Comparison of ENCODE assay signal across 12 cellular contexts in the genomic region with DNA sequence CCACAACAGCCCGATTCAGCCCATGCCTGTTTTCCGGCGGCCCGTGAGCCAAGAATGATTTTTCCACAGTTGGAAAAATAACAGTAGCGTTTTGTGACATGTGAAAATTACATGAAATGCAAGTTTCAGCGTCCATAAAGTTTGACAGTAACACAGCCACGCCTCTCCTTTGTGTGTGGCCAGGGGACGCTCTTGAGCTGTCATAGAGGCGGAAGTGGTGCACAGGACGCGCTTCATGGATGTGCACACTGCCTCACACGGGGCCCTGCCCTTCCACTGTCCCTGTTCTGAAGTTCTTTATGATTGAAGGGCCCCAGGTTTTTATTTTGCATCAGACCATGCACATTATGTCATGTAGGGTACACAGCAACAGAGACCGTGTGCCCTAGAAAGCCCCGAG. TPM values are rescaled to one million over a fixed set of nuclear protein-coding genes. Genes with fewer than 3 reads are reported as not detected.
A peak's percentile ranks its signal among the peaks of the same experiment; 100 is the strongest.
DNase-seq lines count a peak whose midpoint lies in the region; ATAC-seq and TF ChIP-seq lines count a peak whose summit lies in the region.
"Had no signal": no experiment of that assay in that cellular context is flagged by ENCODE, and none has a peak within 500 bp of the region (broad histone marks: within the 10 kb centered on the region; RNA-seq: fewer than 3 reads in every experiment).

No MANE protein-coding gene starts in this region.

- peak overlapping the region; percentile 59 for H3K4me2 ChIP-seq in OCI-LY3 (ENCODE audit: low read length)
- H3K4me2 ChIP-seq in mammary epithelial cell (ENCODE audit: insufficient read depth, low read depth, low read length), result no peak overlapping the region

- H3K79me2 ChIP-seq in OCI-LY3 (ENCODE audit: low read length) (no peaks in the 10 kb centered on the region), mammary epithelial cell (ENCODE audit: insufficient read depth, low read length) (no peaks in the 10 kb centered on the region)

- dilution Hi-C loops in mammary epithelial cell (cut with HindIII; ENCODE audit: low sequenced_read_pairs), result no loop called here

- intact Hi-C loops in left ventricle myocardium inferior (cut with micrococcal nuclease), result no loop called here
- intact Hi-C loops in mammary epithelial cell (cut with micrococcal nuclease), result no loop called here

- DNase-seq in cardiac muscle cell (ENCODE audit: low read depth in 1 of 2, low spot score in 1 of 2) (no peak), left ventricle myocardium inferior (no peak), mammary epithelial cell (no peak), kidney tubule cell (ENCODE audit: low spot score) (no peak)
- peak in 1 of 2 donors; percentile 17 for DNase-seq in central memory CD8-positive, alpha-beta T cell (ENCODE audit: low spot score in 2 of 2)
- DNase-seq in stimulated activated naive CD8-positive, alpha-beta T cell treated with anti-CD3 and anti-CD28 coated beads, Interleukin-15, amount 100 ng/mL, for 72 hours, result peak; percentile 9 to 28
- DNase-seq: DMS153 had no signal

- H3K27ac Mint-ChIP-seq in central memory CD8-positive, alpha-beta T cell (ENCODE audit: low read depth), result no peak overlapping the region
- no peak overlapping the region for H3K27ac Mint-ChIP-seq in stimulated activated naive CD8-positive, alpha-beta T cell treated with anti-CD3 and anti-CD28 coated beads, Interleukin-15, amount 100 ng/mL, for 72 hours

- peak; percentile 46 for ATAC-seq in central memory CD8-positive, alpha-beta T cell (replicated peaks; ENCODE audit: extremely low read depth, poor library complexity, severe bottlenecking)
- ATAC-seq in stimulated activated naive CD8-positive, alpha-beta T cell treated with anti-CD3 and anti-CD28 coated beads, Interleukin-15, amount 100 ng/mL, for 72 hours, result peak; percentile 87
- ATAC-seq in GM18502 (IDR thresholded peaks at IDR 0.05; ENCODE audit: poor library complexity, unreplicated experiment), result no peak

- TF ChIP-seq CTCF in cardiac muscle cell (IDR thresholded peaks at IDR 0.05; ENCODE audit: low read depth, low read length) (peak; percentile 17), left ventricle myocardium inferior (IDR thresholded peaks at IDR 0.05; ENCODE audit: borderline replicate concordance) (no peak), OCI-LY3 (IDR thresholded peaks at IDR 0.05; ENCODE audit: low read depth, low read length) (peak; percentile 69), mammary epithelial cell (conservative IDR thresholded peaks at IDR 0.05 in 1 of 2, IDR thresholded peaks at IDR 0.05 in 1 of 2; ENCODE audit: extremely low read depth in 1 of 2, insufficient read depth in 1 of 2, low read depth in 1 of 2, low read length in 2 of 2) (no peak)

- H3K27me3 ChIP-seq in cardiac muscle cell (no peaks in the 10 kb centered on the region), left ventricle myocardium inferior (ENCODE audit: low read depth) (no peaks in the 10 kb centered on the region), OCI-LY3 (ENCODE audit: low read depth, low read length) (no peaks in the 10 kb centered on the region), mammary epithelial cell (ENCODE audit: insufficient read depth, low read length) (no peaks in the 10 kb centered on the region)
- H3K27me3 ChIP-seq: neutrophil, SJSA1 had no signal

- no peaks in the 10 kb centered on the region for H3K27me3 Mint-ChIP-seq in central memory CD8-positive, alpha-beta T cell
- H3K27me3 Mint-ChIP-seq in stimulated activated naive CD8-positive, alpha-beta T cell treated with anti-CD3 and anti-CD28 coated beads, Interleukin-15, amount 100 ng/mL, for 72 hours, result no peaks in the 10 kb centered on the region

- no peaks in the 10 kb centered on the region; the same call in 1 of the 2 replicates for H4K20me1 ChIP-seq in OCI-LY3 (ENCODE audit: insufficient read depth, low read length)
- no peaks in the 10 kb centered on the region for H4K20me1 ChIP-seq in mammary epithelial cell (ENCODE audit: insufficient read depth, low read length)

- H3K36me3 Mint-ChIP-seq in central memory CD8-positive, alpha-beta T cell (ENCODE audit: insufficient read depth), result no peaks in the 10 kb centered on the region

- H3K9me3 ChIP-seq in cardiac muscle cell (ENCODE audit: low read depth) (no peaks in the 10 kb centered on the region), left ventricle myocardium inferior (replicated peaks) (no peaks in the 10 kb centered on the region), OCI-LY3 (ENCODE audit: insufficient read depth, low read length) (no peaks in the 10 kb centered on the region), mammary epithelial cell (replicated peaks; ENCODE audit: insufficient read depth, low read length) (no peaks in the 10 kb centered on the region)
- H3K9me3 ChIP-seq: neutrophil, SJSA1, thoracic aorta had no signal

- 88% methylated on average over 12 of the region's 14 CpGs for WGBS in mammary epithelial cell (ENCODE audit: low coverage, missing lambda C conversion rate)

- in situ Hi-C loops in mammary epithelial cell (cut with MboI; ENCODE audit: low sequenced_read_pairs in 2 of 2), result no loop called here

- no TSS peak for BruUV-seq in mammary epithelial cell (replicated peaks; lab: Mats Ljungman, UMichigan)

- no peaks in the 10 kb centered on the region for H3K36me3 ChIP-seq in cardiac muscle cell
- no peaks in the 10 kb centered on the region for H3K36me3 ChIP-seq in left ventricle myocardium inferior
- H3K36me3 ChIP-seq in OCI-LY3 (replicated peaks; ENCODE audit: low read depth, low read length), result no peaks in the 10 kb centered on the region
- H3K36me3 ChIP-seq in mammary epithelial cell (ENCODE audit: insufficient read depth, low read length), result no peaks in the 10 kb centered on the region
- H3K36me3 ChIP-seq: neutrophil, SJSA1, thoracic aorta had no signal

- CTCF ChIA-PET in mammary epithelial cell (lab: Charles Lee; ENCODE audit: low non-redundant PET), result no interaction called here

- H3K4me3 ChIP-seq in cardiac muscle cell (no peak overlapping the region), left ventricle myocardium inferior (no peak overlapping the region), OCI-LY3 (ENCODE audit: low read length) (peak overlapping the region; percentile 34; the same call in 1 of the 2 replicates), mammary epithelial cell (replicated peaks in 1 of 3; ENCODE audit: insufficient read depth in 1 of 3, low read depth in 2 of 3, low read length in 3 of 3) (no peak overlapping the region)
- H3K4me3 ChIP-seq: SJSA1, thoracic aorta had no signal

- no peaks in the 10 kb centered on the region for H3K4me1 ChIP-seq in cardiac muscle cell (ENCODE audit: low read depth)
- no peaks in the 10 kb centered on the region for H3K4me1 ChIP-seq in left ventricle myocardium inferior
- H3K4me1 ChIP-seq in OCI-LY3 (ENCODE audit: low read length), result peaks cover 5% of the 10 kb centered on the region; the same call in 1 of the 2 replicates
- H3K4me1 ChIP-seq in mammary epithelial cell (ENCODE audit: insufficient read depth, low read length), result no peaks in the 10 kb centered on the region
- H3K4me1 ChIP-seq: SJSA1 had no signal

- no peak overlapping the region for H3K4me3 Mint-ChIP-seq in central memory CD8-positive, alpha-beta T cell
- H3K4me3 Mint-ChIP-seq in stimulated activated naive CD8-positive, alpha-beta T cell treated with anti-CD3 and anti-CD28 coated beads, Interleukin-15, amount 100 ng/mL, for 72 hours, result no peak overlapping the region

- peaks cover 9% of the 10 kb centered on the region for H3K4me1 Mint-ChIP-seq in central memory CD8-positive, alpha-beta T cell
- H3K4me1 Mint-ChIP-seq in stimulated activated naive CD8-positive, alpha-beta T cell treated with anti-CD3 and anti-CD28 coated beads, Interleukin-15, amount 100 ng/mL, for 72 hours, result no peaks in the 10 kb centered on the region

- no peak overlapping the region for H3K9ac ChIP-seq in OCI-LY3 (ENCODE audit: low read length)
- H3K9ac ChIP-seq in mammary epithelial cell (ENCODE audit: insufficient read depth, low read length), result no peak overlapping the region

- no peak overlapping the region for H3K27ac ChIP-seq in cardiac muscle cell
- H3K27ac ChIP-seq in left ventricle myocardium inferior (replicated peaks), result no peak overlapping the region
- H3K27ac ChIP-seq in OCI-LY3 (ENCODE audit: low read length), result no peak overlapping the region
- H3K27ac ChIP-seq in mammary epithelial cell (ENCODE audit: insufficient read depth, low read depth, low read length), result no peak overlapping the region
- H3K27ac ChIP-seq: neutrophil, SJSA1, thoracic aorta had no signal

- no peaks in the 10 kb centered on the region for H3K9me3 Mint-ChIP-seq in central memory CD8-positive, alpha-beta T cell
- H3K9me3 Mint-ChIP-seq in stimulated activated naive CD8-positive, alpha-beta T cell treated with anti-CD3 and anti-CD28 coated beads, Interleukin-15, amount 100 ng/mL, for 72 hours, result no peaks in the 10 kb centered on the region

- 0 out of 2 replicates have a peak overlapping the region, but pooled peaks have one; percentile 49 for H2AFZ ChIP-seq in OCI-LY3 (ENCODE audit: low read depth, low read length)
- H2AFZ ChIP-seq in mammary epithelial cell (ENCODE audit: low read depth, low read length), result no peak overlapping the region

RNA-seq across cellular contexts. Expression of gene ELAVL1, which starts 12.4 kb away (rescaled TPM):
- total RNA-seq in cardiac muscle cell, result 62.2 and 66.5 TPM in 2 replicates
- polyA plus RNA-seq in cardiac muscle cell, result 104 and 137 TPM in 2 replicates
- 50.5 TPM for total RNA-seq in left ventricle myocardium inferior
- 10 to 100 TPM; 33.3 to 88.1 TPM for total RNA-seq in mammary epithelial cell
- polyA plus RNA-seq in mammary epithelial cell, result 71.0 TPM
- 110 TPM for polyA minus RNA-seq in mammary epithelial cell

RNA-seq across cellular contexts. Expression of gene CCL25, which starts 34.8 kb away (rescaled TPM):
- total RNA-seq in cardiac muscle cell (not detected in 2 replicates), left ventricle myocardium inferior (not detected), mammary epithelial cell (not detected)
- polyA plus RNA-seq in cardiac muscle cell (not detected in 2 replicates), mammary epithelial cell (not detected)
- polyA minus RNA-seq in mammary epithelial cell, result not detected
- total RNA-seq: SJSA1, thoracic aorta had no signal

Comparison
In these comparisons a context has a peak if more than half of its experiments do, and no peak if none do; other contexts are left out.
1. CTCF ChIP-seq: peak in cardiac muscle cell (single experiment) and OCI-LY3 (single experiment); none in left ventricle myocardium inferior (single experiment) and mammary epithelial cell (0 of 2).
2. DNase-seq: peak in stimulated activated naive CD8-positive, alpha-beta T cell treated with anti-CD3 and anti-CD28 coated beads, Interleukin-15, amount 100 ng/mL, for 72 hours (2 of 2); none in cardiac muscle cell (0 of 2), left ventricle myocardium inferior (single experiment), mammary epithelial cell (single experiment) and kidney tubule cell (single experiment).